8 cellular contexts compared by ENCODE assay signal in the genomic region with DNA sequence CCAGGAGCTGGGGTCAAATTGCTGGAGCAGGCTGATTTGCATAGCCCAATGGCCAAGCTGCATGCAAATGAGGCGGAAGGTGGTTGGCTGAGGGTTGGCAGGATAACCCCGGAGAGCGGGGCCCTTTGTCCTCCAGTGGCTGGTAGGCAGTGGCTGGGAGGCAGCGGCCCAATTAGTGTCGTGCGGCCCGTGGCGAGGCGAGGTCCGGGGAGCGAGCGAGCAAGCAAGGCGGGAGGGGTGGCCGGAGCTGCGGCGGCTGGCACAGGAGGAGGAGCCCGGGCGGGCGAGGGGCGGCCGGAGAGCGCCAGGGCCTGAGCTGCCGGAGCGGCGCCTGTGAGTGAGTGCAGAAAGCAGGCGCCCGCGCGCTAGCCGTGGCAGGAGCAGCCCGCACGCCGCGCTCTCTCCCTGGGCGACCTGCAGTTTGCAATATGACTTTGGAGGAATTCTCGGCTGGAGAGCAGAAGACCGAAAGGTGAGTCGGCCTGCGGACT. TPM values are rescaled to one million over a fixed set of nuclear protein-coding genes. Genes with fewer than 3 reads are reported as not detected.
DNase-seq lines count a peak whose midpoint lies in the region; ATAC-seq and TF ChIP-seq lines count a peak whose summit lies in the region.

A gene with protein sequence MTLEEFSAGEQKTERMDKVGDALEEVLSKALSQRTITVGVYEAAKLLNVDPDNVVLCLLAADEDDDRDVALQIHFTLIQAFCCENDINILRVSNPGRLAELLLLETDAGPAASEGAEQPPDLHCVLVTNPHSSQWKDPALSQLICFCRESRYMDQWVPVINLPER (plus strand): TSS at position 135 of the 491 bp plus-strand sequence. CDS start 294 bp downstream, at position 429.

- peak within 1 kb of the TSS; percentile 77 for H3K4me3 ChIP-seq in DOHH2 (ENCODE audit: low read length)
- peak within 1 kb of the TSS; percentile 95 for H3K4me3 ChIP-seq in GM23338
- peak within 1 kb of the TSS; percentile 92 to 97 (median 96) for H3K4me3 ChIP-seq in fibroblast of lung (replicated peaks in 1 of 4; ENCODE audit: control extremely low read depth in 1 of 4, insufficient read depth in 1 of 4, low read depth in 3 of 4, low read length in 4 of 4)

- H3K4me1 ChIP-seq in DOHH2 (ENCODE audit: control insufficient read depth, low read length), result peaks cover 17% of the 10 kb centered on the region
- H3K4me1 ChIP-seq in GM23338 (ENCODE audit: insufficient read depth), result peaks cover 17% of the 10 kb centered on the region
- peaks cover 15% of the 10 kb centered on the region for H3K4me1 ChIP-seq in fibroblast of lung (ENCODE audit: control insufficient read depth, extremely low read depth, insufficient read depth, low read length)

- ATAC-seq in GM23338, result peak; percentile 90
- peak; percentile 87 to 89 for ATAC-seq in naive thymus-derived CD8-positive, alpha-beta T cell
- ATAC-seq in stimulated activated naive CD8-positive, alpha-beta T cell treated with anti-CD3 and anti-CD28 coated beads, Interleukin-15, Interleukin-2, amounts not matched to agents 100 U/mL and 50 U/mL, for 24 hours, result peak; percentile 87

- H3K36me3 ChIP-seq in DOHH2 (ENCODE audit: control insufficient read depth, low read length) (peaks cover 39% of the 10 kb centered on the region), GM23338 (ENCODE audit: insufficient read depth) (peaks cover 7% of the 10 kb centered on the region), fibroblast of lung (ENCODE audit: control insufficient read depth, insufficient read depth, low read length) (peaks cover 6% of the 10 kb centered on the region)

- H3K27ac ChIP-seq in DOHH2 (ENCODE audit: low read depth, low read length) (peak within 1 kb of the TSS; percentile 46), GM23338 (ENCODE audit: low read depth) (peak within 1 kb of the TSS; percentile 24; the same call in 1 of the 2 replicates), fibroblast of lung (ENCODE audit: insufficient read depth, low read length) (peak within 1 kb of the TSS; percentile 97)

- peak within 1 kb of the TSS; percentile 91 for H3K4me3 Mint-ChIP-seq in GM23338
- peak within 1 kb of the TSS; percentile 93 to 100 (median 98) for H3K4me3 Mint-ChIP-seq in naive thymus-derived CD8-positive, alpha-beta T cell

- peaks cover 25% of the 10 kb centered on the region for H3K36me3 Mint-ChIP-seq in GM23338 (ENCODE audit: low read depth)
- peaks cover 0 to 5% (median 0%) of the 10 kb centered on the region in 3 donors for H3K36me3 Mint-ChIP-seq in naive thymus-derived CD8-positive, alpha-beta T cell

- H3K27me3 ChIP-seq in DOHH2 (ENCODE audit: control insufficient read depth, low read length) (no peaks in the 10 kb centered on the region), GM23338 (ENCODE audit: insufficient read depth) (no peaks in the 10 kb centered on the region), fibroblast of lung (ENCODE audit: control insufficient read depth, insufficient read depth, low read length) (no peaks in the 10 kb centered on the region)

- DNase-seq in GM23338 (ENCODE audit: low spot score), result peak; percentile 99
- DNase-seq in LHCN-M2 (ENCODE audit: low read depth), result peak; percentile 100
- peak; percentile 96 for DNase-seq in RPMI8226
- peak; percentile 84 to 91 for DNase-seq in activated T-helper 1 cell treated with anti-CD3 and anti-CD28 coated beads, Interleukin-2, amount 50 U/mL, for 16 hours (ENCODE audit: low read depth in 1 of 2, low spot score in 1 of 2)
- peak; percentile 99 to 100 for DNase-seq in fibroblast of lung (ENCODE audit: low read depth in 2 of 2)
- DNase-seq in naive thymus-derived CD8-positive, alpha-beta T cell, result peak; percentile 79 to 97 (median 94)
- peak; percentile 93 for DNase-seq in stimulated activated naive CD8-positive, alpha-beta T cell treated with anti-CD3 and anti-CD28 coated beads, Interleukin-15, Interleukin-2, amounts not matched to agents 100 U/mL and 50 U/mL, for 24 hours

- H3K9ac ChIP-seq in fibroblast of lung (ENCODE audit: insufficient read depth, low read length), result peak within 1 kb of the TSS; percentile 95

- H3K9me3 ChIP-seq in DOHH2 (ENCODE audit: control insufficient read depth, insufficient read depth, low read length) (no peaks in the 10 kb centered on the region), fibroblast of lung (ENCODE audit: control insufficient read depth, insufficient read depth, low read depth, low read length) (no peaks in the 10 kb centered on the region)

- no peaks in the 10 kb centered on the region; the same call in 2 of the 3 replicates for H3K9me3 Mint-ChIP-seq in GM23338
- no peaks in the 10 kb centered on the region for H3K9me3 Mint-ChIP-seq in naive thymus-derived CD8-positive, alpha-beta T cell

- peaks cover 8% of the 10 kb centered on the region for H3K27me3 Mint-ChIP-seq in GM23338 (ENCODE audit: insufficient read depth, low read depth, poor library complexity)
- no peaks in the 10 kb centered on the region for H3K27me3 Mint-ChIP-seq in naive thymus-derived CD8-positive, alpha-beta T cell

- peak within 1 kb of the TSS; percentile 86 for H3K4me2 ChIP-seq in DOHH2 (ENCODE audit: low read length)
- H3K4me2 ChIP-seq in GM23338, result peak within 1 kb of the TSS; percentile 82
- peak within 1 kb of the TSS; percentile 91 for H3K4me2 ChIP-seq in fibroblast of lung (ENCODE audit: extremely low read depth, insufficient read depth, low read length)

- TF ChIP-seq CTCF in DOHH2 (IDR thresholded peaks at IDR 0.05; ENCODE audit: low read depth, low read length, poor library complexity, severe bottlenecking) (no peak), GM23338 (conservative IDR thresholded peaks at IDR 0.05; ENCODE audit: low read depth in 2 of 2) (no peak), fibroblast of lung (conservative IDR thresholded peaks at IDR 0.05 in 1 of 2, IDR thresholded peaks at IDR 0.05 in 1 of 2; ENCODE audit: low read depth in 1 of 2, low read length in 2 of 2) (no peak)

- peaks cover 15% of the 10 kb centered on the region; the same call in 1 of the 2 replicates for H3F3A ChIP-seq in DOHH2 (ENCODE audit: control insufficient read depth, insufficient read depth)
- 0 out of 2 replicates have a peak, but pooled peaks cover 3% of the 10 kb centered on the region for H3F3A ChIP-seq in GM23338 (replicated peaks; ENCODE audit: low read depth)

- peak within 1 kb of the TSS; percentile 83 for H3K27ac Mint-ChIP-seq in GM23338
- H3K27ac Mint-ChIP-seq in naive thymus-derived CD8-positive, alpha-beta T cell, result peak within 1 kb of the TSS; percentile 91 to 97 (median 94)

- peaks cover 27% of the 10 kb centered on the region for H3K4me1 Mint-ChIP-seq in GM23338
- H3K4me1 Mint-ChIP-seq in naive thymus-derived CD8-positive, alpha-beta T cell, result peaks cover 11 to 34% (median 29%) of the 10 kb centered on the region in 4 donors

- H4K20me1 ChIP-seq in DOHH2 (ENCODE audit: control insufficient read depth, insufficient read depth, low read depth, low read length), result peaks cover 8% of the 10 kb centered on the region; the same call in 1 of the 2 replicates
- H4K20me1 ChIP-seq in GM23338 (replicated peaks; ENCODE audit: insufficient read depth), result peaks cover 4% of the 10 kb centered on the region; the same call in 1 of the 2 replicates
- H4K20me1 ChIP-seq in fibroblast of lung (ENCODE audit: control insufficient read depth, extremely low read depth, insufficient read depth, low read length), result no peaks in the 10 kb centered on the region

- POLR2A ChIA-PET in naive thymus-derived CD8-positive, alpha-beta T cell (lab: Charles Lee), result interaction anchor here (0.5 to 2.9 kb wide), 15 partner anchors 9 to 760 kb away, joined by 3 to 33 read pairs (median 4); a partner anchor contains a TSS

- H3K79me2 ChIP-seq in DOHH2 (ENCODE audit: control insufficient read depth, low read length) (peaks cover 23% of the 10 kb centered on the region), GM23338 (replicated peaks; ENCODE audit: insufficient read depth) (peaks cover 15% of the 10 kb centered on the region), fibroblast of lung (ENCODE audit: control insufficient read depth, insufficient read depth, low read length) (peaks cover 27% of the 10 kb centered on the region)

- H2AFZ ChIP-seq in GM23338 (peak within 1 kb of the TSS; percentile 87), fibroblast of lung (ENCODE audit: low read length) (peak within 1 kb of the TSS; percentile 34)

- H3K9me2 ChIP-seq in DOHH2 (replicated peaks; ENCODE audit: control insufficient read depth, low read length) (no peaks in the 10 kb centered on the region), GM23338 (ENCODE audit: insufficient read depth) (no peaks in the 10 kb centered on the region)

TF ChIP-seq in GM23338, 12 proteins besides CTCF, POLR2A, EP300 and RAD21:
- TF ChIP-seq POLR2AphosphoS5 (IDR thresholded peaks at IDR 0.05; ENCODE audit: low read depth), result peak; percentile 100
- TF ChIP-seq ZNF331 (CRISPR knock-in tag; IDR thresholded peaks at IDR 0.05; ENCODE audit: low read depth), result no peak
- TF ChIP-seq JUNB (IDR thresholded peaks at IDR 0.05; ENCODE audit: unreplicated experiment), result no peak
- TF ChIP-seq, protein P1, sequence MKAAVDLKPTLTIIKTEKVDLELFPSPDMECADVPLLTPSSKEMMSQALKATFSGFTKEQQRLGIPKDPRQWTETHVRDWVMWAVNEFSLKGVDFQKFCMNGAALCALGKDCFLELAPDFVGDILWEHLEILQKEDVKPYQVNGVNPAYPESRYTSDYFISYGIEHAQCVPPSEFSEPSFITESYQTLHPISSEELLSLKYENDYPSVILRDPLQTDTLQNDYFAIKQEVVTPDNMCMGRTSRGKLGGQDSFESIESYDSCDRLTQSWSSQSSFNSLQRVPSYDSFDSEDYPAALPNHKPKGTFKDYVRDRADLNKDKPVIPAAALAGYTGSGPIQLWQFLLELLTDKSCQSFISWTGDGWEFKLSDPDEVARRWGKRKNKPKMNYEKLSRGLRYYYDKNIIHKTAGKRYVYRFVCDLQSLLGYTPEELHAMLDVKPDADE (IDR thresholded peaks at IDR 0.05), result peak; percentile 74; the same call in 1 of the 2 replicates

RNA-seq across cellular contexts. Expression of the gene that starts here (rescaled TPM):
- total RNA-seq in GM23338 (2014; rRNA removed; shearing (Covaris generic)), result 25.9 and 30.8 TPM in 2 replicates
- 36.2 and 39.5 TPM in 2 replicates for polyA plus RNA-seq in GM23338 (2016; fragmentation: Nextera tagmentation; extraction: Ambion mirVana)
- 112 and 133 TPM in 2 replicates for total RNA-seq in LHCN-M2 (2014; rRNA removed)
- polyA plus RNA-seq in LHCN-M2 (2012), result 83.7 TPM
- 70.1 and 133 TPM in 2 replicates for total RNA-seq in fibroblast of lung
- 41.7 and 63.3 TPM in 2 replicates for polyA plus RNA-seq in fibroblast of lung
- polyA plus RNA-seq in fibroblast of lung (2012), result 56.4 and 92.1 TPM in 2 replicates
- 7.9 and 15.2 TPM in 2 replicates for polyA minus RNA-seq in fibroblast of lung (ENCODE audit: low replicate concordance)
- 10 to 100 TPM; 19.0 to 19.5 TPM for total RNA-seq in naive thymus-derived CD8-positive, alpha-beta T cell
- 10 to 100 TPM in 1 of 3 donors, 1 to 10 TPM in 2; 4.1 to 13.0 (median 5.7) TPM for polyA plus RNA-seq in naive thymus-derived CD8-positive, alpha-beta T cell

Comparison
In these comparisons a context has a peak if more than half of its experiments do, and no peak if none do; other contexts are left out.
1. Peak in every context shown above with its lines: DNase-seq, ATAC-seq, H3K4me3 ChIP-seq and H3K27ac ChIP-seq.
2. H3K27ac ChIP-seq: peak in every context shown above with its lines; median percentile 97 in fibroblast of lung; 46 in DOHH2; 24 in GM23338.